ENCODE assay signal across 26 cellular contexts in the genomic region with DNA sequence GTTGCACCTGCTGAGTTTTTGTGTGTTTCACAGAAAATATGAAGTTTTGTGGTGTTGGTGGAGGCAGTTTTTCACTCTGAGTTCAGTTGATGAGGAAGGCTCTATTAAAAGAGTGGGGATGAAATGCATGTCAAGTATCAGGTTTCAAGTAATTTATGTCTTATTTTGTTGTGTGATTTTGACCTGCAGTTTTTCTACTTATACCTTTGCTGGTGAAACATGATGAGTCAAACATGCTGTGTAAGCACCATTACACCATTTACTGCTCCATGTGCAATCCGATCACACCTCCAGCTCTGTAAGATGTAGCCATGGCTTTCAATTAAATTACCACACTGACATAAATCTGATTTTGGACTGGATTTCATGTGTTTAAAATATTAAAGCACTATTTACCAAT.
A peak's percentile ranks its signal among the peaks of the same experiment; 100 is the strongest.
DNase-seq lines count a peak whose midpoint lies in the region; ATAC-seq and TF ChIP-seq lines count a peak whose summit lies in the region.
"Had no signal": no experiment of that assay in that cellular context is flagged by ENCODE, and none has a peak within 500 bp of the region (broad histone marks: within the 10 kb centered on the region; RNA-seq: fewer than 3 reads in every experiment).

No MANE protein-coding gene starts in this region.

- BruUV-seq in mammary epithelial cell (replicated peaks; lab: Mats Ljungman, UMichigan), result no TSS peak

- H3K4me1 ChIP-seq in mammary epithelial cell (ENCODE audit: insufficient read depth, low read length), result peaks cover 5% of the 10 kb centered on the region
- H3K4me1 ChIP-seq: gastrocnemius medialis had no signal

- no peak overlapping the region for H2AFZ ChIP-seq in mammary epithelial cell (ENCODE audit: low read depth, low read length)

- no peak overlapping the region for H3K4me2 ChIP-seq in mammary epithelial cell (ENCODE audit: insufficient read depth, low read depth, low read length)

- no peak overlapping the region for H3K9ac ChIP-seq in mammary epithelial cell (ENCODE audit: insufficient read depth, low read length)

- no peak overlapping the region for H3K4me3 ChIP-seq in mammary epithelial cell (replicated peaks in 1 of 3; ENCODE audit: insufficient read depth in 1 of 3, low read depth in 2 of 3, low read length in 3 of 3)
- H3K4me3 ChIP-seq: gastrocnemius medialis, lung had no signal

- H3K79me2 ChIP-seq in mammary epithelial cell (ENCODE audit: insufficient read depth, low read length), result no peaks in the 10 kb centered on the region

- in situ Hi-C loops in mammary epithelial cell (cut with MboI; ENCODE audit: low sequenced_read_pairs in 2 of 2), result no loop called here
- in situ Hi-C loops in ACHN (cut with HindIII; ENCODE audit: low pct_ligation_motif_present, low pct_unique_long_range_greater_than_20kb, low sequenced_read_pairs), result no loop called here

- no peaks in the 10 kb centered on the region for H4K20me1 ChIP-seq in mammary epithelial cell (ENCODE audit: insufficient read depth, low read length)

- ATAC-seq in GM18502 (IDR thresholded peaks at IDR 0.05; ENCODE audit: poor library complexity, unreplicated experiment), result no peak
- ATAC-seq in HG03039 (IDR thresholded peaks at IDR 0.05; ENCODE audit: unreplicated experiment), result no peak
- ATAC-seq: activated T-helper 17 cell treated with anti-CD3 and anti-CD28 coated beads, Interleukin-2, amount 50 U/mL, for 72 hours; esophagus mucosa; gastrocnemius medialis; Panc1; SK-N-SH treated with all-trans-retinoic acid at 6 μM for 48 hours; stimulated activated effector memory CD8-positive, alpha-beta T cell treated with anti-CD3 and anti-CD28 coated beads, Interleukin-12 subunit alpha, Interleukin-12 subunit beta, amount 100 ng/mL, for 72 hours; WTC11 had no signal

- CTCF ChIA-PET in mammary epithelial cell (lab: Charles Lee; ENCODE audit: low non-redundant PET), result no interaction called here

- H3K9me3 ChIP-seq in mammary epithelial cell (replicated peaks; ENCODE audit: insufficient read depth, low read length), result no peaks in the 10 kb centered on the region
- H3K9me3 ChIP-seq: gastrocnemius medialis had no signal

- 67% methylated on average over 1 of the region's 1 CpG for WGBS in mammary epithelial cell (ENCODE audit: low coverage, missing lambda C conversion rate)

- H3K36me3 ChIP-seq in mammary epithelial cell (ENCODE audit: insufficient read depth, low read length), result no peaks in the 10 kb centered on the region
- H3K36me3 ChIP-seq: gastrocnemius medialis had no signal

- intact Hi-C loops in mammary epithelial cell (cut with micrococcal nuclease), result no loop called here

- DNase-seq in DMS53 (lab: John Stamatoyannopoulos, UW), result peak; percentile 64
- peak; percentile 41 for DNase-seq in M059J (ENCODE audit: low read depth)
- DNase-seq in NCI-H748 treated with DMSO at 0.1 percent for 48 hours (lab: John Stamatoyannopoulos, UW), result peak; percentile 68
- peak; percentile 53 for DNase-seq in mammary epithelial cell
- no peak for DNase-seq in AG20443 (ENCODE audit: low spot score)
- DNase-seq in ACHN, result no peak
- DNase-seq: activated CD8-positive, alpha-beta memory T cell treated with anti-CD3 and anti-CD28 coated beads, Interleukin-2, amount 50 U/mL, for 4 hours; activated naive CD8-positive, alpha-beta T cell treated with anti-CD3 and anti-CD28 coated beads for 36 hours; CD4-positive, CD25-positive, alpha-beta regulatory T cell; effector CD4-positive, alpha-beta T cell; gastrocnemius medialis; H9; NCI-H2029 treated with DMSO at 0.1 percent for 48 hours; NCI-H526 treated with DMSO at 0.1 percent for 48 hours; small intestine; stimulated activated CD4-positive, alpha-beta T cell treated with anti-CD3 and anti-CD28 coated beads, Interleukin-2, amount 100 ng/mL, for 24 hours; T1000 had no signal

- H3K27ac ChIP-seq in mammary epithelial cell (ENCODE audit: insufficient read depth, low read depth, low read length), result no peak overlapping the region
- H3K27ac ChIP-seq: gastrocnemius medialis had no signal

- dilution Hi-C loops in mammary epithelial cell (cut with HindIII; ENCODE audit: low sequenced_read_pairs), result no loop called here

- no peaks in the 10 kb centered on the region for H3K27me3 ChIP-seq in mammary epithelial cell (ENCODE audit: insufficient read depth, low read length)
- H3K27me3 ChIP-seq: gastrocnemius medialis had no signal

- no peak for TF ChIP-seq CTCF in mammary epithelial cell (conservative IDR thresholded peaks at IDR 0.05 in 1 of 2, IDR thresholded peaks at IDR 0.05 in 1 of 2; ENCODE audit: extremely low read depth in 1 of 2, insufficient read depth in 1 of 2, low read depth in 1 of 2, low read length in 2 of 2)

Comparison
In these comparisons a context has a peak if more than half of its experiments do, and no peak if none do; other contexts are left out.
1. DNase-seq: peak in DMS53 (single experiment), M059J (single experiment), NCI-H748 treated with DMSO at 0.1 percent for 48 hours (single experiment) and mammary epithelial cell (single experiment); none in AG20443 (single experiment) and ACHN (single experiment).